1 cellular context compared by ENCODE assay signal in the genomic region with DNA sequence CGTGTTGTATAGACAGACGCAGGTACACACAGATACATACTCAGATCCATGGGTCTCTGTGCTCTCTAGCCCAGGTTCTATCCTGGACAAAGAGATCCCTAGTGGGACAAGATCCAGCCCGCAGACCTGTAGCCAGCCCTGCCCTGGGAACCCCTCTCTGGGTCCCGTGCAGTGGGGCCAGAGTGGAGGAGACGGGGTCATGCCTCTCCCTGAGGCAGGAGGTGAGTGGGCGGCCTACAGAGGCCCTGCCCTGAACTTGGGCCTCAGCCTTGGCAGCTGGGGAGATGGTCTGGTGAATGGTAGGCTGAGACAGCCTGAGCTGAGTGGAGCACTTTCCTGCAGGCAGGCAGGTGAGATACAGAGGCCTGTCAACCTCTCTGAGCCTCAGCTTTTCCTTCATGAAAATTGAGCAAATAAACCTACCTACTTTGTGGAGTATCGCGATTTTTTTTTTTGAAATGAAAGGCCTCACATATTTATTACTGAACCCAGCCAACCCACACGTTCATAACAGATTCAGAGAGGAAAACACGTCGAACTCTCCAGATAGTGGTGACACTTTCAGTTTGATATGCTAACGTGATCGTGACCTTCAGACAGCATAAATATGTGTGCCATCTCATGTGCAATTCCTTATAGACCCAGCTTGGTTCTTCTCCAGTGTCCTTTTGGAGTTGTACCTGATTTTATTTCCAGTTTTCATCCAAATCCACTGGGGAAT.
TF ChIP-seq lines count a peak whose summit lies in the region.

No MANE protein-coding gene starts in this region.

TF ChIP-seq in K562, 482 proteins besides CTCF, POLR2A, EP300 and RAD21:
- TF ChIP-seq EGR1 (conservative IDR thresholded peaks at IDR 0.05) (peak; percentile 75), MCM2 (IDR thresholded peaks at IDR 0.05; ENCODE audit: low read depth) (no peak), ZNF274 (IDR thresholded peaks at IDR 0.05; ENCODE audit: borderline replicate concordance, low read depth, low read length) (no peak), ETV6 (IDR thresholded peaks at IDR 0.05; ENCODE audit: borderline replicate concordance in 1 of 2, low read depth in 2 of 2, low read length in 1 of 2) (no peak), ETV6 (CRISPR knock-in tag; IDR thresholded peaks at IDR 0.05; ENCODE audit: borderline replicate concordance) (no peak)
- TF ChIP-seq, protein P1, sequence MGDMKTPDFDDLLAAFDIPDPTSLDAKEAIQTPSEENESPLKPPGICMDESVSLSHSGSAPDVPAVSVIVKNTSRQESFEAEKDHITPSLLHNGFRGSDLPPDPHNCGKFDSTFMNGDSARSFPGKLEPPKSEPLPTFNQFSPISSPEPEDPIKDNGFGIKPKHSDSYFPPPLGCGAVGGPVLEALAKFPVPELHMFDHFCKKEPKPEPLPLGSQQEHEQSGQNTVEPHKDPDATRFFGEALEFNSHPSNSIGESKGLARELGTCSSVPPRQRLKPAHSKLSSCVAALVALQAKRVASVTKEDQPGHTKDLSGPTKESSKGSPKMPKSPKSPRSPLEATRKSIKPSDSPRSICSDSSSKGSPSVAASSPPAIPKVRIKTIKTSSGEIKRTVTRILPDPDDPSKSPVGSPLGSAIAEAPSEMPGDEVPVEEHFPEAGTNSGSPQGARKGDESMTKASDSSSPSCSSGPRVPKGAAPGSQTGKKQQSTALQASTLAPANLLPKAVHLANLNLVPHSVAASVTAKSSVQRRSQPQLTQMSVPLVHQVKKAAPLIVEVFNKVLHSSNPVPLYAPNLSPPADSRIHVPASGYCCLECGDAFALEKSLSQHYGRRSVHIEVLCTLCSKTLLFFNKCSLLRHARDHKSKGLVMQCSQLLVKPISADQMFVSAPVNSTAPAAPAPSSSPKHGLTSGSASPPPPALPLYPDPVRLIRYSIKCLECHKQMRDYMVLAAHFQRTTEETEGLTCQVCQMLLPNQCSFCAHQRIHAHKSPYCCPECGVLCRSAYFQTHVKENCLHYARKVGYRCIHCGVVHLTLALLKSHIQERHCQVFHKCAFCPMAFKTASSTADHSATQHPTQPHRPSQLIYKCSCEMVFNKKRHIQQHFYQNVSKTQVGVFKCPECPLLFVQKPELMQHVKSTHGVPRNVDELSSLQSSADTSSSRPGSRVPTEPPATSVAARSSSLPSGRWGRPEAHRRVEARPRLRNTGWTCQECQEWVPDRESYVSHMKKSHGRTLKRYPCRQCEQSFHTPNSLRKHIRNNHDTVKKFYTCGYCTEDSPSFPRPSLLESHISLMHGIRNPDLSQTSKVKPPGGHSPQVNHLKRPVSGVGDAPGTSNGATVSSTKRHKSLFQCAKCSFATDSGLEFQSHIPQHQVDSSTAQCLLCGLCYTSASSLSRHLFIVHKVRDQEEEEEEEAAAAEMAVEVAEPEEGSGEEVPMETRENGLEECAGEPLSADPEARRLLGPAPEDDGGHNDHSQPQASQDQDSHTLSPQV (IDR thresholded peaks at IDR 0.05), result 0 out of 2 replicates have a peak, but pooled peaks have one; percentile 19
- TF ChIP-seq, protein P2, sequence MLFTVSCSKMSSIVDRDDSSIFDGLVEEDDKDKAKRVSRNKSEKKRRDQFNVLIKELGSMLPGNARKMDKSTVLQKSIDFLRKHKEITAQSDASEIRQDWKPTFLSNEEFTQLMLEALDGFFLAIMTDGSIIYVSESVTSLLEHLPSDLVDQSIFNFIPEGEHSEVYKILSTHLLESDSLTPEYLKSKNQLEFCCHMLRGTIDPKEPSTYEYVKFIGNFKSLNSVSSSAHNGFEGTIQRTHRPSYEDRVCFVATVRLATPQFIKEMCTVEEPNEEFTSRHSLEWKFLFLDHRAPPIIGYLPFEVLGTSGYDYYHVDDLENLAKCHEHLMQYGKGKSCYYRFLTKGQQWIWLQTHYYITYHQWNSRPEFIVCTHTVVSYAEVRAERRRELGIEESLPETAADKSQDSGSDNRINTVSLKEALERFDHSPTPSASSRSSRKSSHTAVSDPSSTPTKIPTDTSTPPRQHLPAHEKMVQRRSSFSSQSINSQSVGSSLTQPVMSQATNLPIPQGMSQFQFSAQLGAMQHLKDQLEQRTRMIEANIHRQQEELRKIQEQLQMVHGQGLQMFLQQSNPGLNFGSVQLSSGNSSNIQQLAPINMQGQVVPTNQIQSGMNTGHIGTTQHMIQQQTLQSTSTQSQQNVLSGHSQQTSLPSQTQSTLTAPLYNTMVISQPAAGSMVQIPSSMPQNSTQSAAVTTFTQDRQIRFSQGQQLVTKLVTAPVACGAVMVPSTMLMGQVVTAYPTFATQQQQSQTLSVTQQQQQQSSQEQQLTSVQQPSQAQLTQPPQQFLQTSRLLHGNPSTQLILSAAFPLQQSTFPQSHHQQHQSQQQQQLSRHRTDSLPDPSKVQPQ (CRISPR knock-in tag; IDR thresholded peaks at IDR 0.05; ENCODE audit: borderline replicate concordance), result no peak
- TF ChIP-seq, protein P3, sequence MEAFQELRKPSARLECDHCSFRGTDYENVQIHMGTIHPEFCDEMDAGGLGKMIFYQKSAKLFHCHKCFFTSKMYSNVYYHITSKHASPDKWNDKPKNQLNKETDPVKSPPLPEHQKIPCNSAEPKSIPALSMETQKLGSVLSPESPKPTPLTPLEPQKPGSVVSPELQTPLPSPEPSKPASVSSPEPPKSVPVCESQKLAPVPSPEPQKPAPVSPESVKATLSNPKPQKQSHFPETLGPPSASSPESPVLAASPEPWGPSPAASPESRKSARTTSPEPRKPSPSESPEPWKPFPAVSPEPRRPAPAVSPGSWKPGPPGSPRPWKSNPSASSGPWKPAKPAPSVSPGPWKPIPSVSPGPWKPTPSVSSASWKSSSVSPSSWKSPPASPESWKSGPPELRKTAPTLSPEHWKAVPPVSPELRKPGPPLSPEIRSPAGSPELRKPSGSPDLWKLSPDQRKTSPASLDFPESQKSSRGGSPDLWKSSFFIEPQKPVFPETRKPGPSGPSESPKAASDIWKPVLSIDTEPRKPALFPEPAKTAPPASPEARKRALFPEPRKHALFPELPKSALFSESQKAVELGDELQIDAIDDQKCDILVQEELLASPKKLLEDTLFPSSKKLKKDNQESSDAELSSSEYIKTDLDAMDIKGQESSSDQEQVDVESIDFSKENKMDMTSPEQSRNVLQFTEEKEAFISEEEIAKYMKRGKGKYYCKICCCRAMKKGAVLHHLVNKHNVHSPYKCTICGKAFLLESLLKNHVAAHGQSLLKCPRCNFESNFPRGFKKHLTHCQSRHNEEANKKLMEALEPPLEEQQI (IDR thresholded peaks at IDR 0.05), result no peak
